ENCODE assay signal across 8 cellular contexts in the genomic region with DNA sequence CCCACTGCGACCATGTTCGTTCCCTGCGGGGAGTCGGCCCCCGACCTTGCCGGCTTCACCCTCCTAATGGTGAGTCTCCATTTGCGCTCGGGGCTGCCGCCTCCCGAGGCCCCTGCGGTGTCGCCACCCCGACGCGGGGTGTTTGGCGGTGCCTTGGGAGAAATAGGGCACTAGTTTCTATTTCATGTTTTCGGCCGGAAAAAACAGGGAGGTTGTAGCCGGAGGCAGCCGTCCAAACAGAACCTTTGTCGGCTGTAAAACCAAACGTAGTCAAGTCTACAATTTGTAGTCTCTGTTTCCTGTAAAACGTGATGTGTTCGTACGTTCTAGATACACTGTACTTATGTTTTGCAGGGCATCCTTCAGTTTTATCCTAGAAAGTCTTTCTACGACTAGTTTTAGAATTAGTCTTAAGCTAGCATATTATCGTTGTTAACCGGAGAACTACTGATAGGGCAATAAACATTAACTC. TPM values are rescaled to one million over a fixed set of nuclear protein-coding genes. Genes with fewer than 3 reads are reported as not detected.
DNase-seq lines count a peak whose midpoint lies in the region; ATAC-seq, FAIRE-seq and TF ChIP-seq lines count a peak whose summit lies in the region.

No MANE protein-coding gene starts in this region.

- no peak for FAIRE-seq in bronchial epithelial cell (lab: Jason Lieb, UNC)

- peak overlapping the region; percentile 97 for H3K9ac ChIP-seq in mucosa of stomach (ENCODE audit: low read length)

- TF ChIP-seq CTCF in bronchial epithelial cell (IDR thresholded peaks at IDR 0.05; ENCODE audit: insufficient read depth, low read length, severe bottlenecking), result no peak

- H3K4me1 ChIP-seq in mucosa of stomach (ENCODE audit: control insufficient read depth, insufficient read depth, low read length), result peaks cover 6% of the 10 kb centered on the region

- no peaks in the 10 kb centered on the region for H3K9me3 ChIP-seq in mucosa of stomach (ENCODE audit: control insufficient read depth, low read length)

- peak overlapping the region; percentile 92 for H3K4me3 ChIP-seq in bronchial epithelial cell (ENCODE audit: low read depth, low read length)
- H3K4me3 ChIP-seq in mucosa of stomach (ENCODE audit: low read length), result peak overlapping the region; percentile 96

- H3K27me3 ChIP-seq in bronchial epithelial cell (ENCODE audit: control insufficient read depth, insufficient read depth, low read length) (no peaks in the 10 kb centered on the region), mucosa of stomach (ENCODE audit: control insufficient read depth, insufficient read depth, low read length) (no peaks in the 10 kb centered on the region)

- ATAC-seq in GM18520 (IDR thresholded peaks at IDR 0.05; ENCODE audit: unreplicated experiment) (peak; percentile 18), HG03432 (IDR thresholded peaks at IDR 0.05; ENCODE audit: unreplicated experiment) (peak; percentile 1), HG03565 (IDR thresholded peaks at IDR 0.05; ENCODE audit: unreplicated experiment) (no peak), HG02763 (IDR thresholded peaks at IDR 0.05; ENCODE audit: unreplicated experiment) (no peak)

- H3K36me3 ChIP-seq in bronchial epithelial cell (ENCODE audit: control insufficient read depth, insufficient read depth, low read length), result peaks cover 6% of the 10 kb centered on the region
- H3K36me3 ChIP-seq in mucosa of stomach (ENCODE audit: control insufficient read depth, insufficient read depth, low read length), result no peaks in the 10 kb centered on the region

- DNase-seq in bronchial epithelial cell (ENCODE audit: low read depth), result peak; percentile 18
- no peak for DNase-seq in NCI-H1417 (lab: John Stamatoyannopoulos, UW)
- no peak for DNase-seq in NCI-H446 treated with DMSO at 0.1 percent for 48 hours (lab: John Stamatoyannopoulos, UW)

RNA-seq across cellular contexts. Expression of a gene that starts 0.3 kb away (rescaled TPM):
- 41.9 and 44.7 TPM in 2 replicates for total RNA-seq in bronchial epithelial cell

RNA-seq across cellular contexts. Expression of a gene that starts 0.6 kb away (rescaled TPM):
- 11.3 and 11.9 TPM in 2 replicates for total RNA-seq in bronchial epithelial cell

RNA-seq across cellular contexts. Expression of a gene that starts 45.2 kb away (rescaled TPM):
- total RNA-seq in bronchial epithelial cell, result 125 and 141 TPM in 2 replicates

Comparison
In these comparisons a context has a peak if more than half of its experiments do, and no peak if none do; other contexts are left out.
1. ATAC-seq: peak in GM18520 (single experiment) and HG03432 (single experiment); none in HG03565 (single experiment) and HG02763 (single experiment).